ENCODE assay signal across 8 cellular contexts in the genomic region with DNA sequence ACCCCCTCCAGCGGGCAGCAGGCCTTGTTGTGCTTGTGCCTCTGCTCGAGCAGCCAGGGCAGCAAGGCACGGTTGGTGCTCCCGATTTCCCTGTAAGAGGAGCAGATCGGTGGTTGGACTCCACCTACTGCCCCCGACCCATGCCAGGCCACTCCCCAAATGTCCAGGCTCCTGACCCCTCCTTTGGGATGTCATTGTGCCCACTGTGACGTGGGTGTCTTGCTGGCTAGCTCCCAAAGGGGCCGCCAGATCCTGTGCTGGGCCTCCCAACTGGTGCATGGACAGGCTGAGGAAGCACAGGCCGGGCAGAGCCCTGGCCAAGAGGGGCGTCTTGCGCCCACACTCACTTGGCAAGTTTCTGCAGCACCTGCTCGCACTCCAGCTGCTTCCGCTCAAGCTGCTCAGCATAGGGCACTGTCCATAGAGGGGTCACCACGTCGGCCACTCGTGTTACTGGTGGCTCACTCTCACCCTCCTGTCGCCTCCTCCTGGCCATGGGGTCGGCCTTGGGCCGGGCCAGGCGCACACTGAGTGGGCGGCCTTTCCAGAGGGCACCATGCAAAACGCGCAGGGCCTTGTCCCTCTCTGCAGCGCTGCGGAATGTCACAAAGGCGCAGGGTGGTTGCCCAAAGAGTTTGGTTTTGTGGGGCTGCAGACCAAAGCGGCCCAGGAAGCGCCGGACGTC. TPM values are rescaled to one million over a fixed set of nuclear protein-coding genes. Genes with fewer than 3 reads are reported as not detected.
DNase-seq lines count a peak whose midpoint lies in the region; ATAC-seq and TF ChIP-seq lines count a peak whose summit lies in the region.

A gene (plus strand): TSS at position 414 of the 685 bp plus-strand sequence. CDS start 81 bp downstream, at position 495.

- 31 to 60% methylated on average over 9 to 29 of the region's 30 CpGs for WGBS in body of pancreas, 2 donors

- no peak for TF ChIP-seq CTCF in body of pancreas (IDR thresholded peaks at IDR 0.05)

- no peaks in the 10 kb centered on the region for H3K27me3 ChIP-seq in body of pancreas

- intact Hi-C loops in T-helper 1 cell treated with Interleukin-12 subunit alpha and Interleukin-12 subunit beta and Interleukin-4 antibody, amounts not matched to agents 30 ng/mL and 1 ng/mL, for 36 hours (cut with micrococcal nuclease) = loop anchor here (2.0 to 5.0 kb wide), 4 partner anchors 261 to 994 kb away; a partner anchor contains a TSS
- intact Hi-C loops in body of pancreas (cut with DNase I) (no loop called here), left colon (cut with DNase I, micrococcal nuclease) (no loop called here)

- H3K9me3 ChIP-seq in body of pancreas = no peaks in the 10 kb centered on the region

- peak within 1 kb of the TSS; percentile 66 to 93 (median 88) for H3K27ac ChIP-seq in body of pancreas
- H3K27ac ChIP-seq in substantia nigra (ENCODE audit: low read depth, low read length, poor library complexity, severe bottlenecking) = peak within 1 kb of the TSS; percentile 84

- peaks cover 0 to 8% of the 10 kb centered on the region in 2 donors for H3K36me3 ChIP-seq in body of pancreas (replicated peaks in 1 of 2; ENCODE audit: insufficient read depth in 1 of 2, low read depth in 2 of 2)

- no peak for ATAC-seq in body of pancreas
- ATAC-seq in left colon = no peak
- ATAC-seq in GM18868 (IDR thresholded peaks at IDR 0.05; ENCODE audit: unreplicated experiment) = no peak

- DNase-seq in T-helper 1 cell (no peak), body of pancreas (no peak), left colon (no peak), substantia nigra (lab: John Stamatoyannopoulos, UW) (no peak), NCI-H1694 (lab: John Stamatoyannopoulos, UW) (no peak)
- no peak for DNase-seq in activated effector memory CD4-positive, alpha-beta T cell treated with anti-CD3 and anti-CD28 coated beads, Interleukin-2, amount 50 U/mL, for 16 hours

- H3K4me3 ChIP-seq in body of pancreas = peak within 1 kb of the TSS; percentile 47 to 92

- TF ChIP-seq POLR2A in body of pancreas (IDR thresholded peaks at IDR 0.05) = no peak

- H3K4me1 ChIP-seq in body of pancreas = peaks cover 65% of the 10 kb centered on the region

RNA-seq across cellular contexts. Expression of the gene that starts here (rescaled TPM):
- total RNA-seq in T-helper 1 cell treated with Interleukin-12 subunit alpha and Interleukin-12 subunit beta and Interleukin-4 antibody, amounts not matched to agents 30 ng/mL and 1 ng/mL, for 36 hours = 233 and 242 TPM in 2 replicates
- total RNA-seq in body of pancreas = 100 to 1,000 TPM in 1 of 2 donors, 10 to 100 TPM in 1; 69.3 to 134 TPM
- 10 to 100 TPM; 57.2 to 80.3 TPM for total RNA-seq in left colon
